ENCODE assay signal across 2 cellular contexts in the genomic region with DNA sequence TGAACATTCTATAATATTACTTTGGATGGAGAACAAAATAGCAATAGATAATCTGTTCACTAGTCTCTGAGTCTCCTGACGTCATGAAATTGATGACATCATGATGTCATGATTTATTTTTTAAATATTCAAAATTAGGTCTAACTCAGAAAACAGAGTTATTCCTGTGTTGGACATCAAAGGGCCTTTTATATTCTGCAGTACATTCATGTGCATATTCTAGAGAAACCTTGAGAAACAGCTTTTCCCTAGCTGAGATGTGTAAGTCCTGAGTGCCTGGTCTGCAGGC.
TF ChIP-seq lines count a peak whose summit lies in the region.

No MANE protein-coding gene starts in this region.

TF ChIP-seq in HepG2, 621 proteins besides CTCF, POLR2A, EP300 and RAD21:
- TF ChIP-seq PHF8 (CRISPR knock-in tag; IDR thresholded peaks at IDR 0.05) (no peak), ATF7 (IDR thresholded peaks at IDR 0.05) (peak; percentile 97), ATF7 (CRISPR knock-in tag; IDR thresholded peaks at IDR 0.05) (no peak), ATF7-NPFF (CRISPR knock-in tag; IDR thresholded peaks at IDR 0.05; ENCODE audit: low read depth) (no peak), CREB1 (IDR thresholded peaks at IDR 0.05) (peak; percentile 96), CREB1 (CRISPR knock-in tag; IDR thresholded peaks at IDR 0.05) (no peak)

TF ChIP-seq in SK-N-SH, 30 proteins besides CTCF, POLR2A, EP300 and RAD21:
- TF ChIP-seq RCOR1 (IDR thresholded peaks at IDR 0.05; ENCODE audit: low read length) (no peak), NFIC (IDR thresholded peaks at IDR 0.05; ENCODE audit: borderline replicate concordance) (no peak), ELF1 (IDR thresholded peaks at IDR 0.05) (no peak), FOXM1 (IDR thresholded peaks at IDR 0.05; ENCODE audit: low read depth) (no peak), SIN3A (IDR thresholded peaks at IDR 0.05; ENCODE audit: borderline replicate concordance, low read depth, low read length) (no peak), NRF1 (IDR thresholded peaks at IDR 0.05; ENCODE audit: low read depth, low read length) (no peak), YY1 (IDR thresholded peaks at IDR 0.05; ENCODE audit: low read depth) (no peak)
TF ChIP-seq in SK-N-SH: peak in this region for 0.
